ENCODE assay signal across 23 cellular contexts in the genomic region with DNA sequence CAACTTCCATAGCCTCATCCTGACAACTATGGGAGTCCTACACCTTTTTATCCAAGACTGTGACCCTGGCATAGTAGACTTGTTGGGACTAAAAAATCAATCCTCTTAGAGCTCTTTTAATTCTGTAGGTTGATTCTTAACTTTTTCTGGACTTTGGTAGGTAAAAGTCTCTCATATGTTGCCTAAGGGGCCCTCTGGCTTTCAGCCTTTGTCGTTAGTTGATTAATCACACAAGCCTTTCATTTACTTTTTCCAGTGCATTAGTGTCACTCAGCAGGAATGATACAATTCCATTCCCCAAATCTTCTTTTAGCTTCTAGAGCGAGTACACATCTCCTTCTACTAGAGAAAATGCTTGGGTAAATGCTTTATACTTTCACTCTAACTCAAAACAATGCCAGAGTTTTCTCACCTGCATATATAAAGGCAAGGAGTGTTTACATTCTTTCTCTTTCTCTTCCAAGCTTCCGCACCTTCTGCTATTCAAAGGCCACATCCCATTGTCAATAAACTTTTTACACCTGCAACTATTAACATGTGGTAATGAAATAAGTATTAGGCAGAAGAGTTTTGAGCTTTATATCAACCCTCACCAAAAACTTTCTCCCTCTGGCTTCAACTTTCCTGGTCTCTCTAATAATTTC.
"Had no signal": no experiment of that assay in that cellular context is flagged by ENCODE, and none has a peak within 500 bp of the region (broad histone marks: within the 10 kb centered on the region; RNA-seq: fewer than 3 reads in every experiment).

No MANE protein-coding gene starts in this region.

- H3K27me3 ChIP-seq: Peyer's patch, SJSA1 had no signal

- H3K36me3 Mint-ChIP-seq: activated naive CD8-positive, alpha-beta T cell; brain had no signal

- H3K4me1 ChIP-seq: Peyer's patch, SJSA1 had no signal

- H3K27ac ChIP-seq: KMS-11, Peyer's patch, RWPE1, SJSA1 had no signal

- DNase-seq: activated CD4-positive, alpha-beta memory T cell treated with anti-CD3 and anti-CD28 coated beads, Interleukin-2, amount 10 ng/mL, durations not matched to agents 7 days and 5 days; activated CD4-positive, alpha-beta T cell treated with anti-CD3 and anti-CD28 coated beads, Interleukin-2, amount 10 ng/mL, durations not matched to agents 7 days and 5 days; activated CD4-positive, CD25-positive, alpha-beta regulatory T cell; activated gamma-delta T cell; activated naive CD4-positive, alpha-beta T cell treated with anti-CD3 and anti-CD28 coated beads for 36 hours; activated T-cell treated with anti-CD3 and anti-CD28 coated beads for 4 hours; activated T-cell treated with anti-CD3 and anti-CD28 coated beads, Interleukin-2, amount 50 U/mL, for 48 hours; amygdala; MV-4-11; NCI-H1092 treated with DMSO at 0.1 percent for 48 hours; NCI-H1417 treated with DMSO at 0.1 percent for 48 hours; NCI-H1694 treated with DMSO at 0.1 percent for 48 hours; NCI-H2029 treated with DMSO at 0.1 percent for 48 hours; Peyer's patch; Right ventricle myocardium superior had no signal

- H3K4me3 Mint-ChIP-seq: activated CD4-positive, alpha-beta memory T cell treated with anti-CD3 and anti-CD28 coated beads, Interleukin-2, amount 10 ng/mL, durations not matched to agents 7 days and 5 days; activated CD4-positive, alpha-beta T cell treated with anti-CD3 and anti-CD28 coated beads, Interleukin-2, amount 10 ng/mL, durations not matched to agents 7 days and 5 days; activated naive CD4-positive, alpha-beta T cell treated with anti-CD3 and anti-CD28 coated beads for 36 hours; activated naive CD8-positive, alpha-beta T cell; activated T-helper 17 cell treated with anti-CD3 and anti-CD28 coated beads, Interleukin-2, amount 50 U/mL, for 72 hours; brain; central memory CD8-positive, alpha-beta T cell; T-helper 1 cell treated with Interleukin-12 subunit alpha and Interleukin-12 subunit beta and Interleukin-4 antibody, amounts not matched to agents 30 μg/mL and 1 μg/mL, for 36 hours had no signal

- H3K9me3 Mint-ChIP-seq: activated CD4-positive, alpha-beta memory T cell treated with anti-CD3 and anti-CD28 coated beads, Interleukin-2, amount 10 ng/mL, durations not matched to agents 7 days and 5 days; activated CD4-positive, alpha-beta T cell treated with anti-CD3 and anti-CD28 coated beads, Interleukin-2, amount 10 ng/mL, durations not matched to agents 7 days and 5 days; activated naive CD4-positive, alpha-beta T cell treated with anti-CD3 and anti-CD28 coated beads for 36 hours; activated T-helper 17 cell treated with anti-CD3 and anti-CD28 coated beads, Interleukin-2, amount 50 U/mL, for 72 hours; brain; central memory CD8-positive, alpha-beta T cell; T-helper 1 cell treated with Interleukin-12 subunit alpha and Interleukin-12 subunit beta and Interleukin-4 antibody, amounts not matched to agents 30 μg/mL and 1 μg/mL, for 36 hours had no signal

- H3K36me3 ChIP-seq: Peyer's patch, SJSA1 had no signal

- H3K9ac ChIP-seq: KMS-11 had no signal

- H3K27ac Mint-ChIP-seq: activated CD4-positive, alpha-beta memory T cell treated with anti-CD3 and anti-CD28 coated beads, Interleukin-2, amount 10 ng/mL, durations not matched to agents 7 days and 5 days; activated CD4-positive, alpha-beta T cell treated with anti-CD3 and anti-CD28 coated beads, Interleukin-2, amount 10 ng/mL, durations not matched to agents 7 days and 5 days; activated naive CD4-positive, alpha-beta T cell treated with anti-CD3 and anti-CD28 coated beads for 36 hours; activated naive CD8-positive, alpha-beta T cell; activated T-helper 17 cell treated with anti-CD3 and anti-CD28 coated beads, Interleukin-2, amount 50 U/mL, for 72 hours; brain; T-helper 1 cell treated with Interleukin-12 subunit alpha and Interleukin-12 subunit beta and Interleukin-4 antibody, amounts not matched to agents 30 μg/mL and 1 μg/mL, for 36 hours had no signal

- ATAC-seq: activated T-helper 17 cell treated with anti-CD3 and anti-CD28 coated beads, Interleukin-2, amount 50 U/mL, for 72 hours had no signal

- H3K4me3 ChIP-seq: Peyer's patch, SJSA1 had no signal

- H3K27me3 Mint-ChIP-seq: activated CD4-positive, alpha-beta T cell treated with anti-CD3 and anti-CD28 coated beads, Interleukin-2, amount 10 ng/mL, durations not matched to agents 7 days and 5 days; activated T-helper 17 cell treated with anti-CD3 and anti-CD28 coated beads, Interleukin-2, amount 50 U/mL, for 72 hours; central memory CD8-positive, alpha-beta T cell had no signal

- H3K4me1 Mint-ChIP-seq: activated CD4-positive, alpha-beta memory T cell treated with anti-CD3 and anti-CD28 coated beads, Interleukin-2, amount 10 ng/mL, durations not matched to agents 7 days and 5 days; activated CD4-positive, alpha-beta T cell treated with anti-CD3 and anti-CD28 coated beads, Interleukin-2, amount 10 ng/mL, durations not matched to agents 7 days and 5 days; activated T-helper 17 cell treated with anti-CD3 and anti-CD28 coated beads, Interleukin-2, amount 50 U/mL, for 72 hours; brain; central memory CD8-positive, alpha-beta T cell had no signal

- H3K9me3 ChIP-seq: Peyer's patch, SJSA1 had no signal
